23 cellular contexts compared by ENCODE assay signal in genomic region chr6:105330913-105331312, GRCh38.
"Had no signal": no experiment of that assay in that cellular context is flagged by ENCODE, and none has a peak within 500 bp of the region (broad histone marks: within the 10 kb centered on the region; RNA-seq: fewer than 3 reads in every experiment).

No MANE protein-coding gene starts in this region.

- FAIRE-seq: urothelium cell line had no signal

- H3K4me1 ChIP-seq: lower lobe of right lung had no signal

- H3K27me3 ChIP-seq: cardiac muscle cell, transverse colon had no signal

- H3K27ac ChIP-seq: lower lobe of right lung, transverse colon had no signal

- H3K27me3 Mint-ChIP-seq: activated B cell treated with CpG ODN at 0.5 μM for 24 hours; activated CD4-positive, alpha-beta memory T cell treated with anti-CD3 and anti-CD28 coated beads for 36 hours; activated naive CD8-positive, alpha-beta T cell treated with anti-CD3 and anti-CD28 coated beads, Interleukin-2, amount 10 ng/mL, durations not matched to agents 7 days and 5 days; naive thymus-derived CD4-positive, alpha-beta T cell; stimulated activated memory B cell treated with anti-CD40 and anti-IgM and Interleukin-4, amounts not matched to agents 10 μg/mL and 1 μg/mL and 100 μg/mL, for 72 hours had no signal

- H3K9me3 ChIP-seq: lower lobe of right lung, transverse colon had no signal

- H3K36me3 ChIP-seq: cardiac muscle cell had no signal

- H3K4me3 ChIP-seq: cardiac muscle cell, lower lobe of right lung, smooth muscle cell, transverse colon had no signal

- H3K4me1 Mint-ChIP-seq: activated B cell treated with CpG ODN at 0.5 μM for 24 hours; activated naive CD8-positive, alpha-beta T cell treated with anti-CD3 and anti-CD28 coated beads, Interleukin-2, amount 10 ng/mL, durations not matched to agents 7 days and 5 days; endodermal cell; stimulated activated memory B cell treated with anti-CD40 and anti-IgM and Interleukin-4, amounts not matched to agents 10 μg/mL and 1 μg/mL and 100 μg/mL, for 72 hours had no signal

- ATAC-seq: left lobe of liver; lower lobe of right lung; naive thymus-derived CD4-positive, alpha-beta T cell; sciatic nerve; stimulated activated memory B cell treated with anti-CD40 and anti-IgM and Interleukin-4, amounts not matched to agents 10 μg/mL and 1 μg/mL and 100 μg/mL, for 72 hours had no signal

- H3K27ac Mint-ChIP-seq: activated B cell treated with CpG ODN at 0.5 μM for 24 hours; activated CD4-positive, alpha-beta memory T cell treated with anti-CD3 and anti-CD28 coated beads for 36 hours; activated naive CD4-positive, alpha-beta T cell treated with anti-CD3 and anti-CD28 coated beads for 36 hours; activated naive CD8-positive, alpha-beta T cell treated with anti-CD3 and anti-CD28 coated beads, Interleukin-2, amount 10 ng/mL, durations not matched to agents 7 days and 5 days; naive thymus-derived CD4-positive, alpha-beta T cell; stimulated activated memory B cell treated with anti-CD40 and anti-IgM and Interleukin-4, amounts not matched to agents 10 μg/mL and 1 μg/mL and 100 μg/mL, for 72 hours had no signal

- H3K9me3 Mint-ChIP-seq: activated B cell treated with CpG ODN at 0.5 μM for 24 hours; activated CD4-positive, alpha-beta memory T cell treated with anti-CD3 and anti-CD28 coated beads for 36 hours; activated naive CD4-positive, alpha-beta T cell treated with anti-CD3 and anti-CD28 coated beads for 36 hours; activated naive CD8-positive, alpha-beta T cell treated with anti-CD3 and anti-CD28 coated beads, Interleukin-2, amount 10 ng/mL, durations not matched to agents 7 days and 5 days; endodermal cell; immature natural killer cell; naive thymus-derived CD4-positive, alpha-beta T cell; neural crest cell; stimulated activated memory B cell treated with anti-CD40 and anti-IgM and Interleukin-4, amounts not matched to agents 10 μg/mL and 1 μg/mL and 100 μg/mL, for 72 hours had no signal

- H3K4me3 Mint-ChIP-seq: activated B cell treated with CpG ODN at 0.5 μM for 24 hours; activated CD4-positive, alpha-beta memory T cell treated with anti-CD3 and anti-CD28 coated beads for 36 hours; activated naive CD4-positive, alpha-beta T cell treated with anti-CD3 and anti-CD28 coated beads for 36 hours; activated naive CD8-positive, alpha-beta T cell treated with anti-CD3 and anti-CD28 coated beads, Interleukin-2, amount 10 ng/mL, durations not matched to agents 7 days and 5 days; endodermal cell; immature natural killer cell; naive thymus-derived CD4-positive, alpha-beta T cell; neural crest cell; stimulated activated memory B cell treated with anti-CD40 and anti-IgM and Interleukin-4, amounts not matched to agents 10 μg/mL and 1 μg/mL and 100 μg/mL, for 72 hours had no signal

- H3K4me2 ChIP-seq: smooth muscle cell had no signal

- DNase-seq: activated B cell treated with CpG ODN at 0.5 μM for 24 hours; activated CD4-positive, alpha-beta memory T cell treated with anti-CD3 and anti-CD28 coated beads for 36 hours; activated CD4-positive, alpha-beta T cell treated with anti-CD3 and anti-CD28 coated beads for 48 hours; activated effector memory CD4-positive, alpha-beta T cell treated with Interleukin-2 at 50 U/mL for 16 hours; activated naive CD4-positive, alpha-beta T cell treated with anti-CD3 and anti-CD28 coated beads for 36 hours; activated naive CD8-positive, alpha-beta T cell treated with anti-CD3 and anti-CD28 coated beads, Interleukin-2, amount 10 ng/mL, durations not matched to agents 7 days and 5 days; activated T-cell treated with anti-CD3 and anti-CD28 coated beads, Interleukin-2, amount 50 U/mL, for 48 hours; amygdala; cortex of kidney; endodermal cell; immature natural killer cell; lower lobe of right lung; naive thymus-derived CD4-positive, alpha-beta T cell; occipital lobe; stimulated activated CD4-positive, alpha-beta T cell treated with anti-CD3 and anti-CD28 coated beads, Interleukin-15, amount 100 ng/mL, for 24 hours; transverse colon had no signal
